Comparison of ENCODE assay signal across 1 cellular context in genomic region chr13:113001251-113002140, GRCh38.
TF ChIP-seq lines count a peak whose summit lies in the region.

No MANE protein-coding gene starts in this region.

TF ChIP-seq in HEK293, 187 proteins besides CTCF, POLR2A, EP300 and RAD21 (continued from another document and continues in another):
- TF ChIP-seq, protein P1, sequence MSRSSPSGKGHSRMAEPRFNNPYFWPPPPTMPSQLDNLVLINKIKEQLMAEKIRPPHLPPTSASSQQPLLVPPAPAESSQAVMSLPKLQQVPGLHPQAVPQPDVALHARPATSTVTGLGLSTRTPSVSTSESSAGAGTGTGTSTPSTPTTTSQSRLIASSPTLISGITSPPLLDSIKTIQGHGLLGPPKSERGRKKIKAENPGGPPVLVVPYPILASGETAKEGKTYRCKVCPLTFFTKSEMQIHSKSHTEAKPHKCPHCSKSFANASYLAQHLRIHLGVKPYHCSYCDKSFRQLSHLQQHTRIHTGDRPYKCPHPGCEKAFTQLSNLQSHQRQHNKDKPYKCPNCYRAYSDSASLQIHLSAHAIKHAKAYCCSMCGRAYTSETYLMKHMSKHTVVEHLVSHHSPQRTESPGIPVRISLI (tag by site-specific recombination; IDR thresholded peaks at IDR 0.05), result no peak
- TF ChIP-seq ZNF561 (tag by site-specific recombination; IDR thresholded peaks at IDR 0.05; ENCODE audit: borderline replicate concordance) (peak; percentile 72; the same call in 1 of the 2 replicates), ZFP41 (tag by site-specific recombination; IDR thresholded peaks at IDR 0.05; ENCODE audit: borderline replicate concordance) (no peak), SP2 (tag by site-specific recombination; IDR thresholded peaks at IDR 0.05) (peak; percentile 35; the same call in 1 of the 2 replicates), YY2 (tag by site-specific recombination; IDR thresholded peaks at IDR 0.05) (no peak), ZNF677 (tag by site-specific recombination; IDR thresholded peaks at IDR 0.05) (no peak), ZNF132 (tag by site-specific recombination; IDR thresholded peaks at IDR 0.05; ENCODE audit: borderline replicate concordance) (no peak), KLF1 (tag by site-specific recombination; IDR thresholded peaks at IDR 0.05) (no peak), ZSCAN30 (tag by site-specific recombination; IDR thresholded peaks at IDR 0.05) (peak; percentile 96), FEZF1 (tag by site-specific recombination; IDR thresholded peaks at IDR 0.05) (0 out of 2 replicates have a peak, but pooled peaks have one; percentile 24), ZSCAN23 (tag by site-specific recombination; IDR thresholded peaks at IDR 0.05) (no peak), ZNF169 (tag by site-specific recombination; IDR thresholded peaks at IDR 0.05) (no peak), ZNF140 (tag by site-specific recombination; IDR thresholded peaks at IDR 0.05) (no peak), ZNF214 (tag by site-specific recombination; IDR thresholded peaks at IDR 0.05; ENCODE audit: borderline replicate concordance) (no peak), SALL2 (tag by site-specific recombination; IDR thresholded peaks at IDR 0.05; ENCODE audit: borderline replicate concordance) (no peak), YY1 (tag by site-specific recombination; IDR thresholded peaks at IDR 0.05) (peak; percentile 73; the same call in 1 of the 2 replicates), ZNF513 (tag by site-specific recombination; IDR thresholded peaks at IDR 0.05) (no peak), ZNF768 (tag by site-specific recombination; IDR thresholded peaks at IDR 0.05) (no peak), ZNF341 (tag by site-specific recombination; IDR thresholded peaks at IDR 0.05; ENCODE audit: low read depth) (peak; percentile 82), BCL6B (tag by site-specific recombination; IDR thresholded peaks at IDR 0.05) (no peak), SCRT2 (tag by site-specific recombination; IDR thresholded peaks at IDR 0.05) (peak; percentile 73), ZNF174 (tag by site-specific recombination; IDR thresholded peaks at IDR 0.05) (no peak), ZNF311 (tag by site-specific recombination; IDR thresholded peaks at IDR 0.05; ENCODE audit: borderline replicate concordance) (no peak), ZNF791 (tag by site-specific recombination; IDR thresholded peaks at IDR 0.05) (no peak), ZBTB8A (tag by site-specific recombination; IDR thresholded peaks at IDR 0.05) (peak; percentile 86), ZNF830 (tag by site-specific recombination; IDR thresholded peaks at IDR 0.05; ENCODE audit: low read depth) (no peak), KLF7 (tag by site-specific recombination; IDR thresholded peaks at IDR 0.05; ENCODE audit: borderline replicate concordance) (no peak), TCF7L2 (IDR thresholded peaks at IDR 0.05; ENCODE audit: borderline replicate concordance, low read depth, low read length) (no peak), MZF1 (tag by site-specific recombination; IDR thresholded peaks at IDR 0.05; ENCODE audit: borderline replicate concordance) (no peak), ZNF23 (tag by site-specific recombination; IDR thresholded peaks at IDR 0.05; ENCODE audit: borderline replicate concordance) (no peak), ZNF518A (tag by site-specific recombination; conservative IDR thresholded peaks at IDR 0.05; ENCODE audit: low read depth) (no peak), ZSCAN18 (tag by site-specific recombination; IDR thresholded peaks at IDR 0.05) (no peak), ZNF112 (tag by site-specific recombination; IDR thresholded peaks at IDR 0.05) (no peak)
- TF ChIP-seq, protein P2, sequence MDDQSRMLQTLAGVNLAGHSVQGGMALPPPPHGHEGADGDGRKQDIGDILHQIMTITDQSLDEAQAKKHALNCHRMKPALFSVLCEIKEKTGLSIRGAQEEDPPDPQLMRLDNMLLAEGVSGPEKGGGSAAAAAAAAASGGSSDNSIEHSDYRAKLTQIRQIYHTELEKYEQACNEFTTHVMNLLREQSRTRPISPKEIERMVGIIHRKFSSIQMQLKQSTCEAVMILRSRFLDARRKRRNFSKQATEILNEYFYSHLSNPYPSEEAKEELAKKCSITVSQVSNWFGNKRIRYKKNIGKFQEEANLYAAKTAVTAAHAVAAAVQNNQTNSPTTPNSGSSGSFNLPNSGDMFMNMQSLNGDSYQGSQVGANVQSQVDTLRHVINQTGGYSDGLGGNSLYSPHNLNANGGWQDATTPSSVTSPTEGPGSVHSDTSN (CRISPR knock-in tag; IDR thresholded peaks at IDR 0.05), result 0 out of 2 replicates have a peak, but pooled peaks have one; percentile 39
- TF ChIP-seq, protein P3, sequence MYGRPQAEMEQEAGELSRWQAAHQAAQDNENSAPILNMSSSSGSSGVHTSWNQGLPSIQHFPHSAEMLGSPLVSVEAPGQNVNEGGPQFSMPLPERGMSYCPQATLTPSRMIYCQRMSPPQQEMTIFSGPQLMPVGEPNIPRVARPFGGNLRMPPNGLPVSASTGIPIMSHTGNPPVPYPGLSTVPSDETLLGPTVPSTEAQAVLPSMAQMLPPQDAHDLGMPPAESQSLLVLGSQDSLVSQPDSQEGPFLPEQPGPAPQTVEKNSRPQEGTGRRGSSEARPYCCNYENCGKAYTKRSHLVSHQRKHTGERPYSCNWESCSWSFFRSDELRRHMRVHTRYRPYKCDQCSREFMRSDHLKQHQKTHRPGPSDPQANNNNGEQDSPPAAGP (tag by site-specific recombination; IDR thresholded peaks at IDR 0.05), result peak; percentile 68; the same call in 1 of the 2 replicates
- TF ChIP-seq, protein P4, sequence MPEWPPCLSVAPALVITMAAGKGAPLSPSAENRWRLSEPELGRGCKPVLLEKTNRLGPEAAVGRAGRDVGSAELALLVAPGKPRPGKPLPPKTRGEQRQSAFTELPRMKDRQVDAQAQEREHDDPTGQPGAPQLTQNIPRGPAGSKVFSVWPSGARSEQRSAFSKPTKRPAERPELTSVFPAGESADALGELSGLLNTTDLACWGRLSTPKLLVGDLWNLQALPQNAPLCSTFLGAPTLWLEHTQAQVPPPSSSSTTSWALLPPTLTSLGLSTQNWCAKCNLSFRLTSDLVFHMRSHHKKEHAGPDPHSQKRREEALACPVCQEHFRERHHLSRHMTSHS (tag by site-specific recombination; IDR thresholded peaks at IDR 0.05), result no peak
- TF ChIP-seq, protein P5, sequence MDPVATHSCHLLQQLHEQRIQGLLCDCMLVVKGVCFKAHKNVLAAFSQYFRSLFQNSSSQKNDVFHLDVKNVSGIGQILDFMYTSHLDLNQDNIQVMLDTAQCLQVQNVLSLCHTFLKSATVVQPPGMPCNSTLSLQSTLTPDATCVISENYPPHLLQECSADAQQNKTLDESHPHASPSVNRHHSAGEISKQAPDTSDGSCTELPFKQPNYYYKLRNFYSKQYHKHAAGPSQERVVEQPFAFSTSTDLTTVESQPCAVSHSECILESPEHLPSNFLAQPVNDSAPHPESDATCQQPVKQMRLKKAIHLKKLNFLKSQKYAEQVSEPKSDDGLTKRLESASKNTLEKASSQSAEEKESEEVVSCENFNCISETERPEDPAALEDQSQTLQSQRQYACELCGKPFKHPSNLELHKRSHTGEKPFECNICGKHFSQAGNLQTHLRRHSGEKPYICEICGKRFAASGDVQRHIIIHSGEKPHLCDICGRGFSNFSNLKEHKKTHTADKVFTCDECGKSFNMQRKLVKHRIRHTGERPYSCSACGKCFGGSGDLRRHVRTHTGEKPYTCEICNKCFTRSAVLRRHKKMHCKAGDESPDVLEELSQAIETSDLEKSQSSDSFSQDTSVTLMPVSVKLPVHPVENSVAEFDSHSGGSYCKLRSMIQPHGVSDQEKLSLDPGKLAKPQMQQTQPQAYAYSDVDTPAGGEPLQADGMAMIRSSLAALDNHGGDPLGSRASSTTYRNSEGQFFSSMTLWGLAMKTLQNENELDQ (tag by site-specific recombination; IDR thresholded peaks at IDR 0.05; ENCODE audit: low read depth), result no peak
- TF ChIP-seq, protein P6, sequence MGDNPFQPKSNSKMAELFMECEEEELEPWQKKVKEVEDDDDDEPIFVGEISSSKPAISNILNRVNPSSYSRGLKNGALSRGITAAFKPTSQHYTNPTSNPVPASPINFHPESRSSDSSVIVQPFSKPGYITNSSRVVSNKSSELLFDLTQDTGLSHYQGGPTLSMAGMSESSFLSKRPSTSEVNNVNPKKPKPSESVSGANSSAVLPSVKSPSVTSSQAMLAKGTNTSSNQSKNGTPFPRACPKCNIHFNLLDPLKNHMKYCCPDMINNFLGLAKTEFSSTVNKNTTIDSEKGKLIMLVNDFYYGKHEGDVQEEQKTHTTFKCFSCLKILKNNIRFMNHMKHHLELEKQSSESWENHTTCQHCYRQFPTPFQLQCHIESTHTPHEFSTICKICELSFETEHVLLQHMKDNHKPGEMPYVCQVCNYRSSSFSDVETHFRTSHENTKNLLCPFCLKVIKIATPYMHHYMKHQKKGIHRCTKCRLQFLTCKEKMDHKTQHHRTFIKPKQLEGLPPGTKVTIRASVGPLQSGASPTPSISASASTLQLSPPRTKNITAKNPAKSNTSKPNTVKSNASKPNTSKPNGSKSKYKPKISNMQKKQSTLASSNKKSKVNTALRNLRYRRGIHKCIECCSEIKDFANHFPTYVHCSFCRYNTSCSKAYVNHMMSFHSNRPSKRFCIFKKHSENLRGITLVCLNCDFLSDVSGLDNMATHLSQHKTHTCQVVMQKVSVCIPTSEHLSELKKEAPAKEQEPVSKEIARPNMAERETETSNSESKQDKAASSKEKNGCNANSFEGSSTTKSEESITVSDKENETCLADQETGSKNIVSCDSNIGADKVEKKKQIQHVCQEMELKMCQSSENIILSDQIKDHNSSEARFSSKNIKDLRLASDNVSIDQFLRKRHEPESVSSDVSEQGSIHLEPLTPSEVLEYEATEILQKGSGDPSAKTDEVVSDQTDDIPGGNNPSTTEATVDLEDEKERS (tag by site-specific recombination; IDR thresholded peaks at IDR 0.05), result 0 out of 2 replicates have a peak, but pooled peaks have one; percentile 20
- TF ChIP-seq, protein P7, sequence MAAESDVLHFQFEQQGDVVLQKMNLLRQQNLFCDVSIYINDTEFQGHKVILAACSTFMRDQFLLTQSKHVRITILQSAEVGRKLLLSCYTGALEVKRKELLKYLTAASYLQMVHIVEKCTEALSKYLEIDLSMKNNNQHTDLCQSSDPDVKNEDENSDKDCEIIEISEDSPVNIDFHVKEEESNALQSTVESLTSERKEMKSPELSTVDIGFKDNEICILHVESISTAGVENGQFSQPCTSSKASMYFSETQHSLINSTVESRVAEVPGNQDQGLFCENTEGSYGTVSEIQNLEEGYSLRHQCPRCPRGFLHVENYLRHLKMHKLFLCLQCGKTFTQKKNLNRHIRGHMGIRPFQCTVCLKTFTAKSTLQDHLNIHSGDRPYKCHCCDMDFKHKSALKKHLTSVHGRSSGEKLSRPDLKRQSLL (tag by site-specific recombination; IDR thresholded peaks at IDR 0.05), result peak; percentile 63; the same call in 1 of the 2 replicates
